In the genomic region with DNA sequence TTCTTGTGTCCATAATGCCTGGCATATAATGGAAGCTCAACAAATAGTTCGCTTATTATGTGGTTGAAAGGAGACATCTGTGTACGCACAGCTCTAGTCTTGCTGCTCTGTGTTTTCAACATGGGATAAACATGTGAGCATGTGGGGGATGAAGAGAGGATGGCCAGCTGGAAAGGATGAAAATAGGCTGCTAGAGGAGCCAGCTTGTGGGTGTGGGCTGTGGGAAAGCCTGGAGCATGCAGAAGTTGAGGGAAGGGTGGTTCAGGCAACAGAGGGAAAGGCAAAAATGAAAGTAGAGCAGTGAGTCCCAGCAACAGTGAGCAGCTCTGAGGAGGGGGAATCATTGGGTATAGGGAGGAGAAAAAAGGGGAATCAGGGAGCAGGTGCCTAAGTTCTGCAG, we compare ENCODE assay signal across 28 cellular contexts.
"Had no signal": no experiment of that assay in that cellular context is flagged by ENCODE, and none has a peak within 500 bp of the region (broad histone marks: within the 10 kb centered on the region; RNA-seq: fewer than 3 reads in every experiment).

No MANE protein-coding gene starts in this region.

- H3K27me3 ChIP-seq: SJSA1 had no signal

- DNase-seq: activated CD4-positive, alpha-beta T cell treated with anti-CD3 and anti-CD28 coated beads, Interleukin-2, amount 10 ng/mL, durations not matched to agents 7 days and 5 days; activated CD4-positive, alpha-beta T cell treated with anti-CD3 and anti-CD28 coated beads, Interleukin-2, amount 50 U/mL, for 48 hours; activated CD8-positive, alpha-beta memory T cell treated with anti-CD3 and anti-CD28 coated beads, Interleukin-2, amount 50 U/mL, for 4 hours; activated gamma-delta T cell treated with Interleukin-2 at 50 U/mL for 16 hours; activated naive CD4-positive, alpha-beta T cell treated with anti-CD3 and anti-CD28 coated beads, Interleukin-2, amount 10 ng/mL, durations not matched to agents 7 days and 5 days; activated naive CD8-positive, alpha-beta T cell treated with anti-CD3 and anti-CD28 coated beads, Interleukin-2, amount 50 U/mL, for 24 hours; activated T-cell treated with anti-CD3 and anti-CD28 coated beads for 4 hours; activated T-cell treated with anti-CD3 and anti-CD28 coated beads, Interleukin-2, amount 50 U/mL, for 4 hours; Karpas-422; KBM-7; NCI-H1105 treated with DMSO at 0.1 percent for 48 hours; NCI-H1436; NCI-H1694; NCI-H1930; NCI-H345; NCI-H524 treated with DMSO at 0.1 percent for 48 hours; NCI-H82; RPMI8226; SHP77 treated with DMSO at 0.1 percent for 48 hours; SK-N-SH had no signal

- H3K9ac ChIP-seq: SK-N-SH had no signal

- H3K4me2 ChIP-seq: SK-N-SH had no signal

- ATAC-seq: activated naive CD8-positive, alpha-beta T cell treated with anti-CD3 and anti-CD28 coated beads, Interleukin-2, amount 50 U/mL, for 24 hours; activated T-cell treated with anti-CD3 and anti-CD28 coated beads, Interleukin-2, amount 50 U/mL, for 4 hours; Panc1 had no signal

- H3K36me3 ChIP-seq: SJSA1 had no signal

- H3K4me1 ChIP-seq: SJSA1 had no signal

- H3K36me3 Mint-ChIP-seq: activated naive CD4-positive, alpha-beta T cell treated with anti-CD3 and anti-CD28 coated beads, Interleukin-2, amount 10 ng/mL, durations not matched to agents 7 days and 5 days; activated naive CD8-positive, alpha-beta T cell; brain; IgD-negative memory B cell had no signal

- H3K27ac ChIP-seq: SJSA1 had no signal

- H3K27ac Mint-ChIP-seq: activated CD4-positive, alpha-beta T cell treated with anti-CD3 and anti-CD28 coated beads, Interleukin-2, amount 10 ng/mL, durations not matched to agents 7 days and 5 days; activated naive CD4-positive, alpha-beta T cell treated with anti-CD3 and anti-CD28 coated beads, Interleukin-2, amount 10 ng/mL, durations not matched to agents 7 days and 5 days; activated naive CD8-positive, alpha-beta T cell; activated naive CD8-positive, alpha-beta T cell treated with anti-CD3 and anti-CD28 coated beads, Interleukin-2, amount 50 U/mL, for 24 hours; activated T-helper 1 cell treated with anti-CD3 and anti-CD28 coated beads, Interleukin-12 subunit alpha, Interleukin-12 subunit beta, Interleukin-2, Interleukin-4 antibody, amounts not matched to agents 30 ng/mL and 10 ng/mL and 1 ng/mL, durations not matched to agents 14 hours and 24 hours and 36 hours; T-helper 1 cell treated with Interleukin-12 subunit alpha and Interleukin-12 subunit beta and Interleukin-4 antibody, amounts not matched to agents 30 μg/mL and 1 μg/mL, for 36 hours; T-helper 2 cell treated with Interferon-gamma antibody and Interleukin-4, amounts not matched to agents 5 μg/mL and 100 μg/mL, for 36 hours had no signal

- H3K4me3 Mint-ChIP-seq: activated CD4-positive, alpha-beta T cell treated with anti-CD3 and anti-CD28 coated beads, Interleukin-2, amount 10 ng/mL, durations not matched to agents 7 days and 5 days; activated naive CD4-positive, alpha-beta T cell treated with anti-CD3 and anti-CD28 coated beads, Interleukin-2, amount 10 ng/mL, durations not matched to agents 7 days and 5 days; activated naive CD8-positive, alpha-beta T cell; activated naive CD8-positive, alpha-beta T cell treated with anti-CD3 and anti-CD28 coated beads, Interleukin-2, amount 50 U/mL, for 24 hours; activated T-cell treated with anti-CD3 and anti-CD28 coated beads, Interleukin-2, amount 50 U/mL, for 4 hours; activated T-helper 1 cell treated with anti-CD3 and anti-CD28 coated beads, Interleukin-12 subunit alpha, Interleukin-12 subunit beta, Interleukin-2, Interleukin-4 antibody, amounts not matched to agents 30 ng/mL and 10 ng/mL and 1 ng/mL, durations not matched to agents 14 hours and 24 hours and 36 hours; brain; IgD-negative memory B cell; T-helper 1 cell treated with Interleukin-12 subunit alpha and Interleukin-12 subunit beta and Interleukin-4 antibody, amounts not matched to agents 30 μg/mL and 1 μg/mL, for 36 hours; T-helper 2 cell treated with Interferon-gamma antibody and Interleukin-4, amounts not matched to agents 5 μg/mL and 100 μg/mL, for 36 hours had no signal

- H3K27me3 Mint-ChIP-seq: activated CD4-positive, alpha-beta T cell treated with anti-CD3 and anti-CD28 coated beads, Interleukin-2, amount 10 ng/mL, durations not matched to agents 7 days and 5 days; activated naive CD4-positive, alpha-beta T cell treated with anti-CD3 and anti-CD28 coated beads, Interleukin-2, amount 10 ng/mL, durations not matched to agents 7 days and 5 days; activated naive CD8-positive, alpha-beta T cell; IgD-negative memory B cell had no signal

- H3K4me1 Mint-ChIP-seq: activated CD4-positive, alpha-beta T cell treated with anti-CD3 and anti-CD28 coated beads, Interleukin-2, amount 10 ng/mL, durations not matched to agents 7 days and 5 days; activated naive CD4-positive, alpha-beta T cell treated with anti-CD3 and anti-CD28 coated beads, Interleukin-2, amount 10 ng/mL, durations not matched to agents 7 days and 5 days; activated naive CD8-positive, alpha-beta T cell treated with anti-CD3 and anti-CD28 coated beads, Interleukin-2, amount 50 U/mL, for 24 hours; IgD-negative memory B cell had no signal

- H3K4me3 ChIP-seq: SJSA1 had no signal
